In genomic region chr1:25028910-25029599, GRCh38 we compare ENCODE assay signal across 1 cellular context.
TF ChIP-seq lines count a peak whose summit lies in the region.

No MANE protein-coding gene starts in this region.

TF ChIP-seq in GM12878, 131 proteins besides CTCF, POLR2A, EP300 and RAD21 (continued from another document and continues in another):
- peak; percentile 76 for TF ChIP-seq SKIL (IDR thresholded peaks at IDR 0.05; ENCODE audit: low read depth, poor library complexity, severe bottlenecking)
- peak; percentile 75; the same call in 1 of the 2 replicates for TF ChIP-seq DPF2 (IDR thresholded peaks at IDR 0.05)
- peak; percentile 65; the same call in 1 of the 2 replicates for TF ChIP-seq MXI1 (IDR thresholded peaks at IDR 0.05; ENCODE audit: low read depth, low read length)
- TF ChIP-seq GATAD2B (conservative IDR thresholded peaks at IDR 0.05; ENCODE audit: low read depth) = peak; percentile 78
- TF ChIP-seq BMI1 (IDR thresholded peaks at IDR 0.05; ENCODE audit: borderline replicate concordance) = no peak
- TF ChIP-seq YY1 (IDR thresholded peaks at IDR 0.05; ENCODE audit: low read depth, low read length) = peak; percentile 12; the same call in 1 of the 2 replicates
- 0 out of 2 replicates have a peak, but pooled peaks have one; percentile 19 for TF ChIP-seq ZBED1 (IDR thresholded peaks at IDR 0.05; ENCODE audit: borderline replicate concordance)
- no peak for TF ChIP-seq FOXM1 (IDR thresholded peaks at IDR 0.05; ENCODE audit: low read depth, low read length)
- TF ChIP-seq RB1 (IDR thresholded peaks at IDR 0.05; ENCODE audit: borderline replicate concordance) = 0 out of 2 replicates have a peak, but pooled peaks have one; percentile 69
- no peak for TF ChIP-seq KDM1A (IDR thresholded peaks at IDR 0.05; ENCODE audit: borderline replicate concordance)
- peak; percentile 84 for TF ChIP-seq RELB (IDR thresholded peaks at IDR 0.05; ENCODE audit: low read depth)
- peak; percentile 96 for TF ChIP-seq MEF2B (IDR thresholded peaks at IDR 0.05; ENCODE audit: partially characterized antibody, poor library complexity, severe bottlenecking)
- TF ChIP-seq SMAD5 (IDR thresholded peaks at IDR 0.05; ENCODE audit: low read depth) = 0 out of 2 replicates have a peak, but pooled peaks have one; percentile 42
- TF ChIP-seq EED (IDR thresholded peaks at IDR 0.05; ENCODE audit: low read depth) = peak; percentile 90
- TF ChIP-seq PKNOX1 (IDR thresholded peaks at IDR 0.05) = peak; percentile 84
- TF ChIP-seq IRF4 (IDR thresholded peaks at IDR 0.05; ENCODE audit: low read depth, low read length) = peak; percentile 16; the same call in 1 of the 2 replicates
- 0 out of 2 replicates have a peak, but pooled peaks have one; percentile 52 for TF ChIP-seq BACH1 (IDR thresholded peaks at IDR 0.05; ENCODE audit: borderline replicate concordance)
- peak in 1 of 2 experiments; percentile 93; a peak in 2 of 4 replicates for TF ChIP-seq SRF (IDR thresholded peaks at IDR 0.05; ENCODE audit: low read depth in 2 of 2, low read length in 2 of 2)
- peak; percentile 62; the same call in 1 of the 2 replicates for TF ChIP-seq STAT3 (IDR thresholded peaks at IDR 0.05; ENCODE audit: low read depth, low read length)
- 0 out of 2 replicates have a peak, but pooled peaks have one; percentile 12 for TF ChIP-seq TCF12 (IDR thresholded peaks at IDR 0.05; ENCODE audit: low read depth, low read length)
- TF ChIP-seq ATF2 (IDR thresholded peaks at IDR 0.05; ENCODE audit: low read length) = no peak
- 0 out of 2 replicates have a peak, but pooled peaks have one; percentile 3 for TF ChIP-seq SMC3 (IDR thresholded peaks at IDR 0.05; ENCODE audit: borderline replicate concordance, low read length)
- TF ChIP-seq JUND (IDR thresholded peaks at IDR 0.05; ENCODE audit: low read depth, low read length) = no peak
- peak; percentile 57 for TF ChIP-seq MTA2 (IDR thresholded peaks at IDR 0.05; ENCODE audit: low read depth)
- TF ChIP-seq CHD1 (IDR thresholded peaks at IDR 0.05; ENCODE audit: low read depth, low read length) = no peak
- TF ChIP-seq IKZF2 (IDR thresholded peaks at IDR 0.05) = peak; percentile 96
- no peak; the same call in none of the 2 replicates for TF ChIP-seq ZNF687 (IDR thresholded peaks at IDR 0.05)
- no peak for TF ChIP-seq REST (IDR thresholded peaks at IDR 0.05; ENCODE audit: low read depth, low read length)
- peak; percentile 1 to 37; a peak in 2 of 4 replicates for TF ChIP-seq BHLHE40 (IDR thresholded peaks at IDR 0.05; ENCODE audit: borderline replicate concordance in 1 of 2, low read depth in 2 of 2, low read length in 1 of 2)
- TF ChIP-seq NBN (IDR thresholded peaks at IDR 0.05) = peak; percentile 75
- 0 out of 2 replicates have a peak, but pooled peaks have one; percentile 37 for TF ChIP-seq ATF7 (IDR thresholded peaks at IDR 0.05; ENCODE audit: low read depth)
- peak; percentile 53; the same call in 1 of the 2 replicates for TF ChIP-seq ELK1 (IDR thresholded peaks at IDR 0.05; ENCODE audit: low read depth, low read length)
- peak; percentile 47; the same call in 1 of the 2 replicates for TF ChIP-seq TAF1 (IDR thresholded peaks at IDR 0.05; ENCODE audit: borderline replicate concordance, low read depth, low read length)
- peak; percentile 78 for TF ChIP-seq CUX1 (IDR thresholded peaks at IDR 0.05; ENCODE audit: insufficient replicate concordance, low read depth, low read length)
- peak; percentile 48; the same call in 1 of the 2 replicates for TF ChIP-seq MAX (IDR thresholded peaks at IDR 0.05; ENCODE audit: low read depth, low read length)
- TF ChIP-seq SMAD1 (IDR thresholded peaks at IDR 0.05; ENCODE audit: low read depth, partially characterized antibody) = peak; percentile 68
- TF ChIP-seq LARP7 (IDR thresholded peaks at IDR 0.05) = peak; percentile 11; the same call in 1 of the 2 replicates
- no peak for TF ChIP-seq PML (IDR thresholded peaks at IDR 0.05; ENCODE audit: low read length)
